13 cellular contexts compared by ENCODE assay signal in the genomic region with DNA sequence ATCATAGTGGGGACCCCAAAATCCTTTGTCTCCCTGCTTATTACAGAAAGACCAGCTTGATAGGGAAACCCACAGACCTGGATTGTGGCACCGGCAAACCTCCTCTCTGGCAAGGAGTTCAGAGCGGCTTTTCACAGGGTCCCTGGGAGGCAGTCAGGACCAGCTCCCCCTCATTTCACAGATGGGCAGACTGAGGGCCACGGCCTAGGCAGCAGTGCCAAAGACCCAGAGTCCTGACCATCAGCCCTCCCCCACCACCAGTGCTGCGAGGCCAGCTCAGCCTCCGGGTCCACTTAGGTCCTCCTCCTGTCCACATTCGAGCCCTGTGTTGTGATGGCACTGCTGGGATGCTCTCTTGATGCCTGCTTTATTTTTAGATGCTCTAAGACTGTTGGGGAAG. TPM values are rescaled to one million over a fixed set of nuclear protein-coding genes. Genes with fewer than 3 reads are reported as not detected.
DNase-seq lines count a peak whose midpoint lies in the region; ATAC-seq and TF ChIP-seq lines count a peak whose summit lies in the region.
"Had no signal": no experiment of that assay in that cellular context is flagged by ENCODE, and none has a peak within 500 bp of the region (broad histone marks: within the 10 kb centered on the region; RNA-seq: fewer than 3 reads in every experiment).

No MANE protein-coding gene starts in this region.

- ATAC-seq in heart right ventricle (peak in 1 of 8 donors; percentile 29), left cardiac atrium (no peak), HG03025 (IDR thresholded peaks at IDR 0.05; ENCODE audit: low FRiP score, unreplicated experiment) (no peak)
- ATAC-seq in effector memory CD8-positive, alpha-beta T cell (replicated peaks): no peak
- ATAC-seq: HCT116 had no signal

- peaks cover 0 to 23% (median 11%) of the 10 kb centered on the region in 11 donors for H3K9me3 ChIP-seq in heart right ventricle
- H3K9me3 ChIP-seq in fibroblast of lung (ENCODE audit: control insufficient read depth, insufficient read depth, low read depth, low read length): no peaks in the 10 kb centered on the region
- no peaks in the 10 kb centered on the region for H3K9me3 ChIP-seq in neuronal stem cell (replicated peaks in 1 of 2; ENCODE audit: control insufficient read depth in 2 of 2, insufficient read depth in 1 of 2, low read depth in 1 of 2, low read length in 2 of 2)
- H3K9me3 ChIP-seq in stomach: peaks cover 0 to 17% (median 16%) of the 10 kb centered on the region in 4 donors

- no peaks in the 10 kb centered on the region for H3K79me2 ChIP-seq in fibroblast of lung (ENCODE audit: control insufficient read depth, insufficient read depth, low read length)

- H3K23ac ChIP-seq in neuronal stem cell (ENCODE audit: low read depth, low read length, poor library complexity): no peak overlapping the region

- H2AK5ac ChIP-seq in neuronal stem cell (ENCODE audit: low read depth, low read length): no peak overlapping the region

- no peaks in the 10 kb centered on the region for H3K79me1 ChIP-seq in neuronal stem cell (ENCODE audit: low read depth, low read length)

- peaks cover 0 to 49% (median 33%) of the 10 kb centered on the region in 7 donors for H3K27me3 ChIP-seq in heart right ventricle
- no peaks in the 10 kb centered on the region for H3K27me3 ChIP-seq in fibroblast of lung (ENCODE audit: control insufficient read depth, insufficient read depth, low read length)
- H3K27me3 ChIP-seq in neuronal stem cell (ENCODE audit: control insufficient read depth in 3 of 3, insufficient read depth in 3 of 3, low read depth in 1 of 3, low read length in 3 of 3): peaks cover 0 to 19% (median 0%) of the 10 kb centered on the region in 3 experiments
- H3K27me3 ChIP-seq in stomach: peaks cover 0 to 52% (median 18%) of the 10 kb centered on the region in 3 donors
- H3K27me3 ChIP-seq: BLaER1 treated with 17β-estradiol and CSF1 and Interleukin-3, amounts not matched to agents 10 nM and 100 nM had no signal

- no peak overlapping the region for H3K14ac ChIP-seq in neuronal stem cell (ENCODE audit: low read length)

- H3K4me1 ChIP-seq in heart right ventricle: peaks cover 0 to 4% (median 0%) of the 10 kb centered on the region in 9 donors
- peaks cover 12% of the 10 kb centered on the region for H3K4me1 ChIP-seq in fibroblast of lung (ENCODE audit: control insufficient read depth, extremely low read depth, insufficient read depth, low read length)
- peaks cover 0 to 5% of the 10 kb centered on the region in 2 donors for H3K4me1 ChIP-seq in neuronal stem cell (ENCODE audit: control insufficient read depth in 2 of 2, insufficient read depth in 1 of 2, low read depth in 1 of 2, low read length in 2 of 2)
- no peaks in the 10 kb centered on the region for H3K4me1 ChIP-seq in stomach

- H3K4me3 Mint-ChIP-seq in effector memory CD8-positive, alpha-beta T cell: no peak overlapping the region
- H3K4me3 Mint-ChIP-seq: CD4-positive, CD25-positive, alpha-beta regulatory T cell had no signal

- WGBS in heart right ventricle, 2 donors: 70 to 75% methylated on average over 6 of the region's 6 CpGs
- WGBS in neuronal stem cell (ENCODE audit: extremely low coverage in 2 of 2, insufficient read length in 2 of 2, insufficient replicate concordance in 1 of 2), 2 donors: no CpG with 5 or more reads among the region's 6 CpGs
- 63 to 82% (median 75%) methylated on average over 5 to 6 of the region's 6 CpGs for WGBS in stomach, 5 donors

- peak overlapping the region; percentile 43 for H2BK12ac ChIP-seq in neuronal stem cell (ENCODE audit: low read length)

- no peak overlapping the region for H2BK5ac ChIP-seq in neuronal stem cell (ENCODE audit: low read length)

- H3K9ac ChIP-seq in fibroblast of lung (ENCODE audit: insufficient read depth, low read length): no peak overlapping the region
- H3K9ac ChIP-seq in neuronal stem cell (ENCODE audit: low read depth, low read length, poor library complexity): no peak overlapping the region
- H3K9ac ChIP-seq: BLaER1 treated with 17β-estradiol and CSF1 and Interleukin-3, amounts not matched to agents 10 nM and 100 nM; GM23248 had no signal

- no peak overlapping the region for H2BK15ac ChIP-seq in neuronal stem cell (ENCODE audit: low read length)

- no peak overlapping the region for H3K27ac Mint-ChIP-seq in effector memory CD8-positive, alpha-beta T cell
- H3K27ac Mint-ChIP-seq: CD4-positive, CD25-positive, alpha-beta regulatory T cell had no signal

- H4K8ac ChIP-seq in neuronal stem cell (ENCODE audit: low read depth, low read length): no peak overlapping the region

- peaks cover 3% of the 10 kb centered on the region for H3K36me3 Mint-ChIP-seq in effector memory CD8-positive, alpha-beta T cell (ENCODE audit: insufficient read depth)
- H3K36me3 Mint-ChIP-seq: CD4-positive, CD25-positive, alpha-beta regulatory T cell had no signal

- no peak overlapping the region for H2BK120ac ChIP-seq in neuronal stem cell (ENCODE audit: low read depth, low read length)

- no peaks in the 10 kb centered on the region for H3K9me3 Mint-ChIP-seq in effector memory CD8-positive, alpha-beta T cell

- DNase-seq in heart right ventricle: no peak
- no peak for DNase-seq in left cardiac atrium
- DNase-seq in fibroblast of lung (ENCODE audit: low read depth in 2 of 2): no peak
- DNase-seq in neuronal stem cell (ENCODE audit: low spot score): no peak
- no peak for DNase-seq in effector memory CD8-positive, alpha-beta T cell
- no peak for DNase-seq in stomach
- DNase-seq: 8988T; CD4-positive, CD25-positive, alpha-beta regulatory T cell; DMS 273 treated with DMSO at 0.1 percent for 48 hours had no signal

- H3K18ac ChIP-seq in neuronal stem cell (ENCODE audit: low read length): peak overlapping the region; percentile 32

- H3K4me3 ChIP-seq in heart right ventricle: no peak overlapping the region
- no peak overlapping the region for H3K4me3 ChIP-seq in fibroblast of lung (replicated peaks in 1 of 4; ENCODE audit: control extremely low read depth in 1 of 4, insufficient read depth in 1 of 4, low read depth in 3 of 4, low read length in 4 of 4)
- H3K4me3 ChIP-seq in neuronal stem cell (ENCODE audit: low read length in 2 of 2): no peak overlapping the region
- no peak overlapping the region for H3K4me3 ChIP-seq in stomach
- H3K4me3 ChIP-seq: BLaER1 treated with 17β-estradiol and CSF1 and Interleukin-3, amounts not matched to agents 10 nM and 100 nM; GM23248 had no signal

- intact Hi-C loops in heart right ventricle (cut with DNase I): loop anchor here in 1 of 10 donors (5.0 kb wide), 2 partner anchors 197 to 217 kb away; no protein-coding TSS in a partner anchor
- intact Hi-C loops in left cardiac atrium (cut with DNase I): loop anchor here in 1 of 2 donors (5.0 kb wide), 1 partner anchor 217 kb away; no protein-coding TSS in a partner anchor
- intact Hi-C loops in stomach (cut with DNase I; ENCODE audit: low total_unique reads): no loop called here

- TF ChIP-seq EP300 in stomach (IDR thresholded peaks at IDR 0.05): no peak

- H3K4me2 ChIP-seq in fibroblast of lung (ENCODE audit: extremely low read depth, insufficient read depth, low read length) (no peak overlapping the region), neuronal stem cell (ENCODE audit: insufficient read depth, low read length, poor library complexity, severe bottlenecking) (no peak overlapping the region)
- H3K4me2 ChIP-seq: BLaER1 treated with 17β-estradiol and CSF1 and Interleukin-3, amounts not matched to agents 10 nM and 100 nM had no signal

- no peaks in the 10 kb centered on the region for H3K36me3 ChIP-seq in heart right ventricle
- H3K36me3 ChIP-seq in fibroblast of lung (ENCODE audit: control insufficient read depth, insufficient read depth, low read length): no peaks in the 10 kb centered on the region
- no peaks in the 10 kb centered on the region for H3K36me3 ChIP-seq in neuronal stem cell (replicated peaks in 1 of 2; ENCODE audit: control insufficient read depth in 2 of 2, insufficient read depth in 2 of 2, low read length in 2 of 2)
- no peaks in the 10 kb centered on the region for H3K36me3 ChIP-seq in stomach
- H3K36me3 ChIP-seq: BLaER1 treated with 17β-estradiol and CSF1 and Interleukin-3, amounts not matched to agents 10 nM and 100 nM had no signal

- no peak overlapping the region for H4K91ac ChIP-seq in neuronal stem cell (ENCODE audit: low read depth, low read length, poor library complexity)

- peak overlapping the region; percentile 9 for H2AFZ ChIP-seq in fibroblast of lung (ENCODE audit: low read length)
- H2AFZ ChIP-seq in neuronal stem cell (ENCODE audit: low read length): no peak overlapping the region
- H2AFZ ChIP-seq: GM23248 had no signal

- TF ChIP-seq CTCF in heart right ventricle (IDR thresholded peaks at IDR 0.05) (no peak), fibroblast of lung (conservative IDR thresholded peaks at IDR 0.05 in 1 of 2, IDR thresholded peaks at IDR 0.05 in 1 of 2; ENCODE audit: low read depth in 1 of 2, low read length in 2 of 2) (no peak), stomach (IDR thresholded peaks at IDR 0.05) (no peak)

- TF ChIP-seq POLR2A in stomach (IDR thresholded peaks at IDR 0.05): no peak

- peaks cover 59 to 83% of the 10 kb centered on the region in 2 donors for H3K27me3 Mint-ChIP-seq in effector memory CD8-positive, alpha-beta T cell

- H3K4me1 Mint-ChIP-seq in effector memory CD8-positive, alpha-beta T cell (ENCODE audit: low read depth in 2 of 2): no peaks in the 10 kb centered on the region

- H3K4ac ChIP-seq in neuronal stem cell (ENCODE audit: low read length): no peak overlapping the region

- no peaks in the 10 kb centered on the region for H4K20me1 ChIP-seq in fibroblast of lung (ENCODE audit: control insufficient read depth, extremely low read depth, insufficient read depth, low read length)
- H4K20me1 ChIP-seq: BLaER1 treated with 17β-estradiol and CSF1 and Interleukin-3, amounts not matched to agents 10 nM and 100 nM had no signal

- H3K27ac ChIP-seq in heart right ventricle (peak overlapping the region in 7 of 10 donors; percentile 13 to 67 (median 41)), fibroblast of lung (ENCODE audit: insufficient read depth, low read length) (no peak overlapping the region), neuronal stem cell (replicated peaks; ENCODE audit: low read length) (no peak overlapping the region), stomach (no peak overlapping the region)
- H3K27ac ChIP-seq: BLaER1 treated with 17β-estradiol and CSF1 and Interleukin-3, amounts not matched to agents 10 nM and 100 nM; GM23248 had no signal

RNA-seq across cellular contexts. Expression of a gene that starts 57.2 kb away (rescaled TPM):
- total RNA-seq in heart right ventricle: 10 to 100 TPM in 4 of 10 donors, 1 to 10 TPM in 6; 4.0 to 12.9 (median 8.5) TPM
- polyA plus RNA-seq in heart right ventricle: 10 to 100 TPM in 1 of 2 donors, 1 to 10 TPM in 1; 4.7 to 10.6 TPM
- total RNA-seq in left cardiac atrium: 10 to 100 TPM; 19.4 to 25.3 TPM
- 44.2 and 79.9 TPM in 2 replicates for total RNA-seq in fibroblast of lung
- polyA plus RNA-seq in fibroblast of lung: 94.9 and 156 TPM in 2 replicates
- polyA plus RNA-seq in fibroblast of lung (2012): 142 and 220 TPM in 2 replicates
- 38.9 and 62.1 TPM in 2 replicates for polyA minus RNA-seq in fibroblast of lung (ENCODE audit: low replicate concordance)
- polyA plus RNA-seq in neuronal stem cell (2013, experiment 1 of 2): 61.9 TPM
- 63.1 TPM for polyA plus RNA-seq in neuronal stem cell (2013, experiment 2 of 2)
- 100 to 1,000 TPM in 1 of 5 donors, 10 to 100 TPM in 3, 1 to 10 TPM in 1; 8.2 to 195 (median 13.0) TPM for total RNA-seq in stomach
- polyA plus RNA-seq in stomach: 10 to 100 TPM; 11.0 to 20.2 (median 11.3) TPM

Comparison
In these comparisons a context has a peak if more than half of its experiments do, and no peak if none do; other contexts are left out.
1. H3K27ac ChIP-seq: peak in heart right ventricle (7 of 10); none in fibroblast of lung (single experiment), neuronal stem cell (single experiment) and stomach (0 of 5).